ENCODE assay signal across 1 cellular context in genomic region chr20:33701629-33702450, GRCh38.
TF ChIP-seq lines count a peak whose summit lies in the region.

No MANE protein-coding gene starts in this region.

TF ChIP-seq in HepG2, 621 proteins besides CTCF, POLR2A, EP300 and RAD21 (continued from another document and continues in another):
- TF ChIP-seq BRF2 (CRISPR knock-in tag; IDR thresholded peaks at IDR 0.05) (0 out of 2 replicates have a peak, but pooled peaks have one; percentile 22), ZNF614 (CRISPR knock-in tag; IDR thresholded peaks at IDR 0.05; ENCODE audit: borderline replicate concordance) (peak; percentile 96), SMARCC2 (IDR thresholded peaks at IDR 0.05) (no peak), ZNF746 (CRISPR knock-in tag; IDR thresholded peaks at IDR 0.05) (peak; percentile 56; the same call in 1 of the 2 replicates), ZNF737 (CRISPR knock-in tag; IDR thresholded peaks at IDR 0.05; ENCODE audit: borderline replicate concordance) (no peak), NR2F2 (IDR thresholded peaks at IDR 0.05; ENCODE audit: borderline replicate concordance, low read depth) (peak; percentile 92), ZNF281 (CRISPR knock-in tag; IDR thresholded peaks at IDR 0.05; ENCODE audit: borderline replicate concordance) (peak; percentile 88; the same call in 1 of the 2 replicates), FOXC1 (CRISPR knock-in tag; IDR thresholded peaks at IDR 0.05; ENCODE audit: borderline replicate concordance) (peak; percentile 92; the same call in 1 of the 2 replicates), ZNF510 (CRISPR knock-in tag; IDR thresholded peaks at IDR 0.05; ENCODE audit: low read depth) (no peak), RORA (CRISPR knock-in tag; IDR thresholded peaks at IDR 0.05) (no peak), ZNF30 (CRISPR knock-in tag; IDR thresholded peaks at IDR 0.05) (no peak), DNMT1 (CRISPR knock-in tag; IDR thresholded peaks at IDR 0.05) (peak; percentile 52; the same call in 1 of the 2 replicates), ZNF296 (CRISPR knock-in tag; conservative IDR thresholded peaks at IDR 0.05) (peak; percentile 97), CAMTA2 (CRISPR knock-in tag; IDR thresholded peaks at IDR 0.05; ENCODE audit: borderline replicate concordance) (0 out of 2 replicates have a peak, but pooled peaks have one; percentile 33), DPF2 (CRISPR knock-in tag; IDR thresholded peaks at IDR 0.05; ENCODE audit: borderline replicate concordance, low read depth) (peak; percentile 91), NR2F1 (CRISPR knock-in tag; IDR thresholded peaks at IDR 0.05) (peak in 1 of 2 experiments; percentile 75; a peak in 2 of 4 replicates), NFIC (IDR thresholded peaks at IDR 0.05; ENCODE audit: low read length) (peak; percentile 72), ATF7-NPFF (CRISPR knock-in tag; IDR thresholded peaks at IDR 0.05; ENCODE audit: low read depth) (no peak), HES4 (CRISPR knock-in tag; IDR thresholded peaks at IDR 0.05; ENCODE audit: borderline replicate concordance) (peak; percentile 86), YEATS4 (CRISPR knock-in tag; IDR thresholded peaks at IDR 0.05; ENCODE audit: borderline replicate concordance) (peak; percentile 83; the same call in 1 of the 2 replicates), U2AF2 (IDR thresholded peaks at IDR 0.05; ENCODE audit: low read depth, low read length) (no peak), ZBTB20 (CRISPR knock-in tag; IDR thresholded peaks at IDR 0.05; ENCODE audit: borderline replicate concordance, low read depth) (peak; percentile 76; the same call in 1 of the 2 replicates), ZFP91 (CRISPR knock-in tag; IDR thresholded peaks at IDR 0.05; ENCODE audit: borderline replicate concordance) (peak; percentile 67), ZNF331 (CRISPR knock-in tag; IDR thresholded peaks at IDR 0.05) (peak; percentile 90), GATAD2A (CRISPR knock-in tag; IDR thresholded peaks at IDR 0.05) (peak; percentile 90), GTF3A (CRISPR knock-in tag; conservative IDR thresholded peaks at IDR 0.05) (no peak), TGIF2 (CRISPR knock-in tag; IDR thresholded peaks at IDR 0.05) (peak; percentile 87), ZNF224 (CRISPR knock-in tag; IDR thresholded peaks at IDR 0.05) (no peak; the same call in 1 of the 2 replicates), NR3C1 (CRISPR knock-in tag; IDR thresholded peaks at IDR 0.05) (no peak), KDM5A (IDR thresholded peaks at IDR 0.05; ENCODE audit: borderline replicate concordance, low read length) (no peak), NCOA2 (CRISPR knock-in tag; IDR thresholded peaks at IDR 0.05) (peak; percentile 78), SIX4 (CRISPR knock-in tag; IDR thresholded peaks at IDR 0.05) (peak; percentile 74; the same call in 1 of the 2 replicates), ZFP82 (CRISPR knock-in tag; IDR thresholded peaks at IDR 0.05; ENCODE audit: borderline replicate concordance) (peak; percentile 63; the same call in 1 of the 2 replicates), ZNF616 (CRISPR knock-in tag; IDR thresholded peaks at IDR 0.05; ENCODE audit: low read depth) (peak; percentile 78; the same call in 1 of the 2 replicates), MYC (CRISPR knock-in tag; IDR thresholded peaks at IDR 0.05; ENCODE audit: borderline replicate concordance) (peak; percentile 98), SATB2 (CRISPR knock-in tag; IDR thresholded peaks at IDR 0.05) (no peak), MIXL1 (CRISPR knock-in tag; IDR thresholded peaks at IDR 0.05) (peak; percentile 66; the same call in 1 of the 2 replicates), NFYC (CRISPR knock-in tag; IDR thresholded peaks at IDR 0.05) (no peak; the same call in 1 of the 2 replicates), PHF21A (CRISPR knock-in tag; IDR thresholded peaks at IDR 0.05) (peak; percentile 96), HOXA5 (CRISPR knock-in tag; IDR thresholded peaks at IDR 0.05) (no peak), NFE2 (CRISPR knock-in tag; IDR thresholded peaks at IDR 0.05) (no peak), ZBTB7A (CRISPR knock-in tag; IDR thresholded peaks at IDR 0.05) (peak; percentile 99), MIER2 (CRISPR knock-in tag; IDR thresholded peaks at IDR 0.05) (peak; percentile 85), DRAP1 (CRISPR knock-in tag; IDR thresholded peaks at IDR 0.05) (peak; percentile 62; the same call in 1 of the 2 replicates), ELF4 (CRISPR knock-in tag; IDR thresholded peaks at IDR 0.05; ENCODE audit: borderline replicate concordance) (no peak), MTF1 (CRISPR knock-in tag; IDR thresholded peaks at IDR 0.05) (no peak), ZNF292 (CRISPR knock-in tag; IDR thresholded peaks at IDR 0.05; ENCODE audit: borderline replicate concordance, low read depth) (peak; percentile 99), GZF1 (CRISPR knock-in tag; IDR thresholded peaks at IDR 0.05) (peak; percentile 49; the same call in 1 of the 2 replicates), ZNF784 (CRISPR knock-in tag; IDR thresholded peaks at IDR 0.05; ENCODE audit: borderline replicate concordance) (peak; percentile 90; the same call in 1 of the 2 replicates), NCOA5 (CRISPR knock-in tag; IDR thresholded peaks at IDR 0.05) (no peak)
- TF ChIP-seq, protein P1, sequence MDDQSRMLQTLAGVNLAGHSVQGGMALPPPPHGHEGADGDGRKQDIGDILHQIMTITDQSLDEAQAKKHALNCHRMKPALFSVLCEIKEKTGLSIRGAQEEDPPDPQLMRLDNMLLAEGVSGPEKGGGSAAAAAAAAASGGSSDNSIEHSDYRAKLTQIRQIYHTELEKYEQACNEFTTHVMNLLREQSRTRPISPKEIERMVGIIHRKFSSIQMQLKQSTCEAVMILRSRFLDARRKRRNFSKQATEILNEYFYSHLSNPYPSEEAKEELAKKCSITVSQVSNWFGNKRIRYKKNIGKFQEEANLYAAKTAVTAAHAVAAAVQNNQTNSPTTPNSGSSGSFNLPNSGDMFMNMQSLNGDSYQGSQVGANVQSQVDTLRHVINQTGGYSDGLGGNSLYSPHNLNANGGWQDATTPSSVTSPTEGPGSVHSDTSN (CRISPR knock-in tag; IDR thresholded peaks at IDR 0.05; ENCODE audit: borderline replicate concordance), result no peak
- TF ChIP-seq, protein P2, sequence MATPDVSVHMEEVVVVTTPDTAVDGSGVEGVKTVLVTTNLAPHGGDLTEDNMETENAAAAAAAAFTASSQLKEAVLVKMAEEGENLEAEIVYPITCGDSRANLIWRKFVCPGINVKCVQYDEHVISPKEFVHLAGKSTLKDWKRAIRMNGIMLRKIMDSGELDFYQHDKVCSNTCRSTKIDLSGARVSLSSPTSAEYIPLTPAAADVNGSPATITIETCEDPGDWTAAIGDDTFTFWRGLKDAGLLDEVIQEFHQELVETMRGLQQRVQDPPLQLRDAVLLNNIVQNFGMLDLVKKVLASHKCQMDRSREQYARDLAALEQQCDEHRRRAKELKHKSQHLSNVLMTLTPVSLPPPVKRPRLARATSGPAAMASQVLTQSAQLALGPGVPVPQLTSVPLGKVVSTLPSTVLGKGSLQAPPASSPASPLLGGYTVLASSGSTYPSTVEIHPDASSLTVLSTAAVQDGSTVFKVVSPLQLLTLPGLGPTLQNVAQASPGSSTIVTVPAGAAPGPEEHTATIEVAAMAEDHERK (CRISPR knock-in tag; IDR thresholded peaks at IDR 0.05; ENCODE audit: low read depth), result no peak
- TF ChIP-seq, protein P3, sequence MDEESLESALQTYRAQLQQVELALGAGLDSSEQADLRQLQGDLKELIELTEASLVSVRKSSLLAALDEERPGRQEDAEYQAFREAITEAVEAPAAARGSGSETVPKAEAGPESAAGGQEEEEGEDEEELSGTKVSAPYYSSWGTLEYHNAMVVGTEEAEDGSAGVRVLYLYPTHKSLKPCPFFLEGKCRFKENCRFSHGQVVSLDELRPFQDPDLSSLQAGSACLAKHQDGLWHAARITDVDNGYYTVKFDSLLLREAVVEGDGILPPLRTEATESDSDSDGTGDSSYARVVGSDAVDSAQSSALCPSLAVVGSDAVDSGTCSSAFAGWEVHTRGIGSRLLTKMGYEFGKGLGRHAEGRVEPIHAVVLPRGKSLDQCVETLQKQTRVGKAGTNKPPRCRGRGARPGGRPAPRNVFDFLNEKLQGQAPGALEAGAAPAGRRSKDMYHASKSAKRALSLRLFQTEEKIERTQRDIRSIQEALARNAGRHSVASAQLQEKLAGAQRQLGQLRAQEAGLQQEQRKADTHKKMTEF (CRISPR knock-in tag; IDR thresholded peaks at IDR 0.05), result peak; percentile 78
- TF ChIP-seq, protein P4, sequence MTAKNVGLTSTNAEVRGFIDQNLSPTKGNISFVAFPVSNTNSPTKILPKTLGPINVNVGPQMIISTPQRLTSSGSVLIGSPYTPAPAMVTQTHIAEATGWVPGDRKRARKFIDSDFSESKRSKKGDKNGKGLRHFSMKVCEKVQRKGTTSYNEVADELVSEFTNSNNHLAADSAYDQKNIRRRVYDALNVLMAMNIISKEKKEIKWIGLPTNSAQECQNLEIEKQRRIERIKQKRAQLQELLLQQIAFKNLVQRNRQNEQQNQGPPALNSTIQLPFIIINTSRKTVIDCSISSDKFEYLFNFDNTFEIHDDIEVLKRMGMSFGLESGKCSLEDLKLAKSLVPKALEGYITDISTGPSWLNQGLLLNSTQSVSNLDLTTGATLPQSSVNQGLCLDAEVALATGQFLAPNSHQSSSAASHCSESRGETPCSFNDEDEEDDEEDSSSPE (CRISPR knock-in tag; IDR thresholded peaks at IDR 0.05), result peak; percentile 64; the same call in 1 of the 2 replicates
